ENCODE assay signal across 24 cellular contexts in the genomic region with DNA sequence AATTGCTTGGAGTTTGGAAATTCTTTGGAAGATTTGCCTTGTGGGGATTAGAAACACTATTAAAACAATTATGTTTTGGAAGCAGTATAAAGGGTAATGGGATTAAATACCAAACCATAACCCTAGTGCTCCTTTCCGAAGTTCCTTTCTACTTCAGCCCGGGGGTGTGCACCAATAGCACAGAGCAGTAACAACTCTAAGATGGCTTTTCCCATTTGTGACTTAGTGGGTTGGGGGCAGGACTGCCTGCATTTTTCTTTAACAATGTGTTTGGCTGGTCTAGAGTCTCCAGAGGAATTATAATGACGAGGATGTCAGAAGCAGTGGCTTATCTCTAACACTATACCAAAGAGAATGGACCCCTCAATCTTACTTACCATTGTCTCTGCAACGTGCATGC.
"Had no signal": no experiment of that assay in that cellular context is flagged by ENCODE, and none has a peak within 500 bp of the region (broad histone marks: within the 10 kb centered on the region; RNA-seq: fewer than 3 reads in every experiment).

No MANE protein-coding gene starts in this region.

- DNase-seq: colonic mucosa; cortex of kidney; dermis blood vessel endothelial cell; dorsolateral prefrontal cortex; effector CD4-positive, alpha-beta T cell; effector CD8-positive, alpha-beta T cell; effector memory CD4-positive, alpha-beta T cell; effector memory CD8-positive, alpha-beta T cell; endodermal cell; erythroblast; esophagus squamous epithelium; foreskin fibroblast; foreskin keratinocyte; foreskin melanocyte; gastrocnemius medialis; glutamatergic neuron; head of caudate nucleus; heart left ventricle; heart right ventricle had no signal

- ATAC-seq: effector memory CD8-positive, alpha-beta T cell; esophagus mucosa; foreskin keratinocyte; gastrocnemius medialis; gastroesophageal sphincter; heart left ventricle; heart right ventricle had no signal

- H3K4me3 ChIP-seq: colonic mucosa, coronary artery, dorsolateral prefrontal cortex, esophagus muscularis mucosa, esophagus squamous epithelium, gastrocnemius medialis, gastroesophageal sphincter, heart left ventricle, heart right ventricle had no signal

- H3K9me3 ChIP-seq: colonic mucosa, esophagus muscularis mucosa, esophagus squamous epithelium, gastrocnemius medialis, gastroesophageal sphincter, heart left ventricle, heart right ventricle had no signal

- H3K27me3 ChIP-seq: colonic mucosa, dorsolateral prefrontal cortex, esophagus muscularis mucosa, esophagus squamous epithelium, foreskin keratinocyte, gastrocnemius medialis, gastroesophageal sphincter, heart left ventricle, heart right ventricle had no signal

- H3K36me3 ChIP-seq: colonic mucosa, esophagus squamous epithelium, gastrocnemius medialis had no signal

- H3K27ac ChIP-seq: colonic mucosa, coronary artery, dorsolateral prefrontal cortex, epithelial cell of prostate, esophagus muscularis mucosa, esophagus squamous epithelium, foreskin keratinocyte, gastrocnemius medialis, gastroesophageal sphincter, heart left ventricle, heart right ventricle had no signal

- H3K4me1 ChIP-seq: colonic mucosa, esophagus muscularis mucosa, esophagus squamous epithelium, foreskin keratinocyte, gastrocnemius medialis, gastroesophageal sphincter, heart right ventricle had no signal
